ENCODE assay signal across 23 cellular contexts in the genomic region with DNA sequence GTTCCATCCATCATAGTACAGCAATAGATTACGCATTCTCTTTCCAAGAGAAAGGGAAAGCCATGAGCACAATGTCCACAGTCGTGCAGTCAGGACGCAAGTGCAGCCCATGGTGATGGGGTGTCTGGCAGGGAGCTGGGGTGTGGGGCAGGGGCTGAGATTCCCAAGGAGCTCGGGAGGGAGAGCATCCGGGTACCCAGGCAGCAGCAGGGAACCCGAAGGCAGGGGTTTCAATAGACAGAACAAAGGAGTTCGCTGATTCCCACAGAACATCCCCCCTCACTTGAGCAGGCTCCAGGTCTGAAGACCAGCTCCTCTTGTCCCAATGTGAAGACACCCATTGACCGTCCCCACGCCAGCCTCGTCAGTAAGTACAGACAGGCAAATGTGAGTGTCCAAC. TPM values are rescaled to one million over a fixed set of nuclear protein-coding genes. Genes with fewer than 3 reads are reported as not detected.
"Had no signal": no experiment of that assay in that cellular context is flagged by ENCODE, and none has a peak within 500 bp of the region (broad histone marks: within the 10 kb centered on the region; RNA-seq: fewer than 3 reads in every experiment).

No MANE protein-coding gene starts in this region.

- H3K4me1 ChIP-seq: SJSA1 had no signal

- H3K27ac ChIP-seq: SJSA1, SK-N-MC had no signal

- DNase-seq: IMR-90, KG1, MG63, NCI-H1092, NCI-H1105 treated with DMSO at 0.1 percent for 48 hours, NCI-H1417 treated with DMSO at 0.1 percent for 48 hours, NCI-H146, NCI-H1694 treated with DMSO at 0.1 percent for 48 hours, NCI-H1930, NCI-H2081, NCI-H2107, NCI-H2227 treated with DMSO at 0.1 percent for 48 hours, NCI-H524 treated with DMSO at 0.1 percent for 48 hours, NCI-H69, NCI-H774, PC-3, Right ventricle myocardium superior, SIG-M5 had no signal

- H3K36me3 ChIP-seq: MG63, SJSA1 had no signal

- H3K27me3 ChIP-seq: MG63, SJSA1 had no signal

- H3K4me3 ChIP-seq: MG63, SJSA1, SK-N-MC had no signal

- H3K9me3 ChIP-seq: MG63 had no signal

RNA-seq across cellular contexts. Expression of a gene that starts 13.5 kb away (rescaled TPM):
- total RNA-seq: HT-29, IMR-90, NCI-H460, OCI-LY7, PC-3, Right ventricle myocardium superior, SJSA1 had no signal
- polyA plus RNA-seq: IMR-90 had no signal
